9 cellular contexts compared by ENCODE assay signal in genomic region chr7:101804642-101805401, GRCh38. TPM values are rescaled to one million over a fixed set of nuclear protein-coding genes. Genes with fewer than 3 reads are reported as not detected.
DNase-seq lines count a peak whose midpoint lies in the region; ATAC-seq and TF ChIP-seq lines count a peak whose summit lies in the region.
"Had no signal": no experiment of that assay in that cellular context is flagged by ENCODE, and none has a peak within 500 bp of the region (broad histone marks: within the 10 kb centered on the region; RNA-seq: fewer than 3 reads in every experiment).

No MANE protein-coding gene starts in this region.

- no peak overlapping the region for H3K4me3 ChIP-seq in AG04450 (ENCODE audit: low read depth, low read length)
- H3K4me3 ChIP-seq: ovary had no signal

- no peak overlapping the region for H3K4me3 Mint-ChIP-seq in activated CD8-positive, alpha-beta T cell treated with anti-CD3 and anti-CD28 coated beads for 36 hours

- peaks cover 10% of the 10 kb centered on the region for H3K27me3 Mint-ChIP-seq in activated CD8-positive, alpha-beta T cell treated with anti-CD3 and anti-CD28 coated beads for 36 hours

- ATAC-seq in activated CD8-positive, alpha-beta T cell treated with anti-CD3 and anti-CD28 coated beads for 36 hours, result peak; percentile 60
- ATAC-seq in GM19455 (IDR thresholded peaks at IDR 0.05; ENCODE audit: unreplicated experiment) (no peak), HG02571 (IDR thresholded peaks at IDR 0.05; ENCODE audit: unreplicated experiment) (no peak)

- H3K9me3 Mint-ChIP-seq in activated CD8-positive, alpha-beta T cell treated with anti-CD3 and anti-CD28 coated beads for 36 hours, result no peaks in the 10 kb centered on the region

- POLR2A ChIA-PET in AG04450 (lab: Yijun Ruan, JAX), result no interaction called here
- POLR2A ChIA-PET in activated CD8-positive, alpha-beta T cell treated with anti-CD3 and anti-CD28 coated beads for 36 hours (lab: Charles Lee), result interaction anchor here (1.2 kb wide), 1 partner anchor 58 kb away, joined by 3 read pairs; no protein-coding TSS in a partner anchor

- H3K36me3 Mint-ChIP-seq in activated CD8-positive, alpha-beta T cell treated with anti-CD3 and anti-CD28 coated beads for 36 hours (ENCODE audit: low read depth), result no peaks in the 10 kb centered on the region

- CTCF ChIA-PET in AG04450 (lab: Charles Lee), result interaction anchor here (1.1 kb wide), 1 partner anchor 116 kb away, joined by 3 read pairs; no protein-coding TSS in a partner anchor
- CTCF ChIA-PET in activated CD8-positive, alpha-beta T cell treated with anti-CD3 and anti-CD28 coated beads for 36 hours (lab: Charles Lee), result interaction anchor here (1.0 to 1.6 kb wide), 6 partner anchors 60 to 202 kb away, joined by 3 to 5 read pairs (median 3); no protein-coding TSS in a partner anchor

- peak; percentile 22; the same call in 1 of the 2 replicates for TF ChIP-seq CTCF in AG04450 (IDR thresholded peaks at IDR 0.05; ENCODE audit: low read depth, low read length)
- peak; percentile 39; the same call in 1 of the 2 replicates for TF ChIP-seq CTCF in GM12874 (IDR thresholded peaks at IDR 0.05; ENCODE audit: insufficient read depth, low read depth, low read length)
- TF ChIP-seq CTCF in activated CD8-positive, alpha-beta T cell treated with anti-CD3 and anti-CD28 coated beads for 36 hours (IDR thresholded peaks at IDR 0.05), result peak; percentile 59

- DNase-seq in AG04450 (ENCODE audit: low read depth, low spot score) (no peak), kidney tubule cell (ENCODE audit: low spot score) (peak; percentile 43), cortex of kidney (lab: John Stamatoyannopoulos, UW) (no peak), NCI-H1048 (lab: John Stamatoyannopoulos, UW) (no peak)
- peak; percentile 36 for DNase-seq in activated CD8-positive, alpha-beta T cell treated with anti-CD3 and anti-CD28 coated beads for 36 hours
- DNase-seq: ovary had no signal

- H3K9me3 ChIP-seq in AG04450 (ENCODE audit: control insufficient read depth, insufficient read depth, low read length), result no peaks in the 10 kb centered on the region
- H3K9me3 ChIP-seq: ovary had no signal

- H3K4me1 Mint-ChIP-seq in activated CD8-positive, alpha-beta T cell treated with anti-CD3 and anti-CD28 coated beads for 36 hours (ENCODE audit: low read depth), result peaks cover 22% of the 10 kb centered on the region

- no peak overlapping the region for H3K27ac Mint-ChIP-seq in activated CD8-positive, alpha-beta T cell treated with anti-CD3 and anti-CD28 coated beads for 36 hours

- H3K27me3 ChIP-seq in AG04450 (ENCODE audit: control insufficient read depth, insufficient read depth, low read length), result peaks cover 54% of the 10 kb centered on the region
- H3K27me3 ChIP-seq: ovary had no signal

- no peak overlapping the region for H3K27ac ChIP-seq in AG04450 (ENCODE audit: low read depth, low read length)
- H3K27ac ChIP-seq: ovary had no signal

- intact Hi-C loops in activated CD8-positive, alpha-beta T cell treated with anti-CD3 and anti-CD28 coated beads for 36 hours (cut with micrococcal nuclease), result no loop called here

RNA-seq across cellular contexts. Expression of gene CUX1, which starts 12.6 kb away (rescaled TPM):
- 29.7 and 33.8 TPM in 2 replicates for polyA plus RNA-seq in AG04450 (2011; rRNA removed)
- polyA minus RNA-seq in AG04450 (2011; rRNA and poly(A)+ RNA removed), result 27.6 and 29.0 TPM in 2 replicates
- total RNA-seq in activated CD8-positive, alpha-beta T cell treated with anti-CD3 and anti-CD28 coated beads for 36 hours, result 10 to 100 TPM; 20.2 to 20.4 TPM

Comparison
In these comparisons a context has a peak if more than half of its experiments do, and no peak if none do; other contexts are left out.
1. DNase-seq: peak in activated CD8-positive, alpha-beta T cell treated with anti-CD3 and anti-CD28 coated beads for 36 hours (single experiment) and kidney tubule cell (single experiment); none in AG04450 (single experiment), cortex of kidney (single experiment) and NCI-H1048 (single experiment).
2. Peak in every context shown above with its lines, with median percentiles within 50 percentile points of each other: CTCF ChIP-seq.